ENCODE assay signal across 23 cellular contexts in the genomic region with DNA sequence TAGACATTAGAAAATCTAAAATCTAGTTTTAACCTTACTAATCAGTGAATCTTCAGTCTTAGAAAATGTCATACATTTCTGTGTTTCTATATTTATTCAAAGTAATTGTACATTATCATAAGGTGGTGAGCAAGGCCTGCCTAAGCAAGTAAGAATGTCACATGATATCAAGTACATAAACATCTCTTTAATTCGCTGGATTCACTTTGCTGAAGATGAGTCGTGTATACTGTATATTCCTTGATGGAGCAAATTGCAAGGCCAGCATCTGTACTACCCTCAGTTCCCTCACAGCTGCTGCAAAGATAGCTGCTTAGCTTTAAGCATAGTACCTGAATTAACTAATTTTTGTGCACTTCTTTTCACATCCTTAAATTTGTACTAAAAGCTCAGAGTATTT.
"Had no signal": no experiment of that assay in that cellular context is flagged by ENCODE, and none has a peak within 500 bp of the region (broad histone marks: within the 10 kb centered on the region; RNA-seq: fewer than 3 reads in every experiment).

No MANE protein-coding gene starts in this region.

- H3K27ac ChIP-seq: body of pancreas, heart right ventricle, neural progenitor cell, right lobe of liver, skin epidermis, thyroid gland, upper lobe of right lung had no signal

- H3K9ac ChIP-seq: neural progenitor cell had no signal

- H3K4me1 ChIP-seq: body of pancreas, heart right ventricle, neural progenitor cell, right lobe of liver, thyroid gland, upper lobe of right lung had no signal

- H3K9me3 ChIP-seq: body of pancreas, heart right ventricle, right lobe of liver, thyroid gland, upper lobe of right lung had no signal

- H2AFZ ChIP-seq: neural progenitor cell had no signal

- DNase-seq: activated CD4-positive, alpha-beta T cell treated with anti-CD3 and anti-CD28 coated beads, Interleukin-2, amount 10 ng/mL, durations not matched to agents 7 days and 5 days; activated CD8-positive, alpha-beta memory T cell treated with anti-CD3 and anti-CD28 coated beads, Interleukin-2, amount 10 ng/mL, durations not matched to agents 7 days and 5 days; activated CD8-positive, alpha-beta T cell treated with anti-CD3 and anti-CD28 coated beads for 36 hours; activated effector memory CD4-positive, alpha-beta T cell treated with anti-CD3 and anti-CD28 coated beads, Interleukin-2, amount 50 U/mL, for 16 hours; activated naive CD4-positive, alpha-beta T cell treated with anti-CD3 and anti-CD28 coated beads, Interleukin-2, amount 50 U/mL, for 16 hours; activated naive CD8-positive, alpha-beta T cell treated with anti-CD3 and anti-CD28 coated beads, Interleukin-2, amount 50 U/mL, for 24 hours; activated T-cell treated with anti-CD3 and anti-CD28 coated beads for 4 hours; anterior cingulate cortex; body of pancreas; caudate nucleus; effector memory CD4-positive, alpha-beta T cell; heart right ventricle; naive thymus-derived CD8-positive, alpha-beta T cell; posterior cingulate gyrus; right lobe of liver; stimulated activated CD4-positive, alpha-beta T cell treated with anti-CD3 and anti-CD28 coated beads, Interleukin-1b, Interleukin-23, amount 100 ng/mL, for 48 hours; substantia nigra; T-helper 2 cell; thyroid gland; upper lobe of right lung had no signal

- H3K4me3 ChIP-seq: body of pancreas, heart right ventricle, lung, neural progenitor cell, right lobe of liver, skin epidermis, thyroid gland, upper lobe of right lung had no signal

- H3K27me3 ChIP-seq: body of pancreas, heart right ventricle, neural progenitor cell, right lobe of liver, thyroid gland, upper lobe of right lung had no signal

- H3K4me2 ChIP-seq: neural progenitor cell had no signal
